ENCODE assay signal across 8 cellular contexts in the genomic region with DNA sequence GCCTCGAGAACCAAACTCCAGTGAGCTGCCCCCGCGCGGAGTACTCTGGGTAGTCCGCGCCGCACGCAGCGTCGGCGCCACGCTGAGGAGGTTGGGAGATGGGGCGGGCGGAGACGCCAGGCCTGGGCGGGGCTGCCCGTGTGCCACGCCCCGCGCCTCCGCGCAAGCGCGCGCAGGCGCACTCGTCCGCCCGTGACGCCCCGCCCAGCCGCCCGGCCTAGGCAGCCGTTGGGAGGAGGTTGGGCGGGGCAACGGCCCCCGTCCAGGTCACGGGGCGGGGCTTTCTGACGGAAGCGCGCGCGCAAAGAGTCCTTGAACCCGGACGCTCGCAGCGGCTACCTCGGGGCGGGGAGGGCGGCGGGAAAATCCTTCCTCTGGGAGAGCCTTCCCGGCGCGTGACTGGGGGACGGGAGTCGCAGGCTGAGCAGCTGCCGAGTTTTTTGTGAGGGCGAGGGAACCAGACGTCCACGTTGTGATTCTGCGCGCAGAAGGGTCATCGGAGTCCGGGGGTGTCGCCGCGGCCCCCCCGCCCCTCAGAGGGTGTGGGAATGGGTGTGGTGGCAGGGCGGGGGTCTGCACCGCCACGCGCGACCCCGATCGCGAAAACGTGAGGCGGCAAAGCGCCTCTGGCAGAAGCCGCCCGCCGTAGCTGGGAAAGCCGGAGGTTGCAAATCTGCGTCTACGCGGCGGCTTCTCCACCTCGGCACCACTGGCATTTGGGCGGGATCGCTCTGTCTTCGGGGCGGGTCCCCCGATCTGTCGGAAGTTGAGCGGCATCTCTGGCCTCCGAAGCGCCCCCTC. TPM values are rescaled to one million over a fixed set of nuclear protein-coding genes. Genes with fewer than 3 reads are reported as not detected.
DNase-seq lines count a peak whose midpoint lies in the region; ATAC-seq and TF ChIP-seq lines count a peak whose summit lies in the region.

A gene with protein sequence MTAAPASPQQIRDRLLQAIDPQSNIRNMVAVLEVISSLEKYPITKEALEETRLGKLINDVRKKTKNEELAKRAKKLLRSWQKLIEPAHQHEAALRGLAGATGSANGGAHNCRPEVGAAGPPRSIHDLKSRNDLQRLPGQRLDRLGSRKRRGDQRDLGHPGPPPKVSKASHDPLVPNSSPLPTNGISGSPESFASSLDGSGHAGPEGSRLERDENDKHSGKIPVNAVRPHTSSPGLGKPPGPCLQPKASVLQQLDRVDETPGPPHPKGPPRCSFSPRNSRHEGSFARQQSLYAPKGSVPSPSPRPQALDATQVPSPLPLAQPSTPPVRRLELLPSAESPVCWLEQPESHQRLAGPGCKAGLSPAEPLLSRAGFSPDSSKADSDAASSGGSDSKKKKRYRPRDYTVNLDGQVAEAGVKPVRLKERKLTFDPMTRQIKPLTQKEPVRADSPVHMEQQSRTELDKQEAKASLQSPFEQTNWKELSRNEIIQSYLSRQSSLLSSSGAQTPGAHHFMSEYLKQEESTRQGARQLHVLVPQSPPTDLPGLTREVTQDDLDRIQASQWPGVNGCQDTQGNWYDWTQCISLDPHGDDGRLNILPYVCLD (minus strand): TSS at position 22 of the 801 bp plus-strand sequence. CDS start 261 bp downstream, outside the sequence.

- no peaks in the 10 kb centered on the region for H3K9me3 ChIP-seq in WERI-Rb-1 (ENCODE audit: severe bottlenecking)
- H3K9me3 ChIP-seq in mammary epithelial cell (replicated peaks; ENCODE audit: insufficient read depth, low read length): no peaks in the 10 kb centered on the region
- H3K9me3 ChIP-seq in smooth muscle cell (replicated peaks; ENCODE audit: low read depth): no peaks in the 10 kb centered on the region

- TSS peak; percentile 55 for BruUV-seq in mammary epithelial cell (replicated peaks; lab: Mats Ljungman, UMichigan)

- peak; percentile 42 for DNase-seq in AG04449 (ENCODE audit: low read depth, low spot score)
- peak; percentile 97 for DNase-seq in NCI-H2196 (lab: John Stamatoyannopoulos, UW; ENCODE audit: unreplicated experiment)
- DNase-seq in WERI-Rb-1: peak; percentile 96
- peak; percentile 91 for DNase-seq in mammary epithelial cell
- peak; percentile 99 for DNase-seq in iPS-NIHi7 (ENCODE audit: extremely low spot score)
- DNase-seq in smooth muscle cell (lab: John Stamatoyannopoulos, UW; ENCODE audit: unreplicated experiment): peak; percentile 91

- H3K27ac ChIP-seq in WERI-Rb-1 (peak within 1 kb of the TSS; percentile 98), mammary epithelial cell (ENCODE audit: insufficient read depth, low read depth, low read length) (peak within 1 kb of the TSS; percentile 80), smooth muscle cell (ENCODE audit: low read depth) (peak within 1 kb of the TSS; percentile 85)

- H3K79me2 ChIP-seq in mammary epithelial cell (ENCODE audit: insufficient read depth, low read length) (peaks cover 52% of the 10 kb centered on the region), smooth muscle cell (ENCODE audit: low read depth) (peaks cover 46% of the 10 kb centered on the region)

- TF ChIP-seq CTCF in AG04449 (IDR thresholded peaks at IDR 0.05; ENCODE audit: insufficient read depth, low read length, missing control alignments) (peak; percentile 25), WERI-Rb-1 (IDR thresholded peaks at IDR 0.05; ENCODE audit: low read depth, low read length) (no peak), mammary epithelial cell (conservative IDR thresholded peaks at IDR 0.05 in 1 of 2, IDR thresholded peaks at IDR 0.05 in 1 of 2; ENCODE audit: extremely low read depth in 1 of 2, insufficient read depth in 1 of 2, low read depth in 1 of 2, low read length in 2 of 2) (peak in 1 of 2 donors; percentile 22), smooth muscle cell (IDR thresholded peaks at IDR 0.05; ENCODE audit: borderline replicate concordance, insufficient read depth, poor library complexity, severe bottlenecking) (no peak)

- CTCF ChIA-PET in AG04449 (lab: Yijun Ruan, JAX) (interaction anchor here (1.2 kb wide), 1 partner anchor 18 kb away, joined by 3 read pairs; no protein-coding TSS in a partner anchor), mammary epithelial cell (lab: Charles Lee; ENCODE audit: low non-redundant PET) (interaction anchor here (0.8 kb wide), 1 partner anchor 133 kb away, joined by 6 read pairs; a partner anchor contains a TSS)

- intact Hi-C loops in mammary epithelial cell (cut with micrococcal nuclease): no loop called here

- POLR2A ChIA-PET in AG04449 (lab: Yijun Ruan, JAX): interaction anchor here (0.5 to 1.9 kb wide), 9 partner anchors 10 to 48 kb away, joined by 3 to 10 read pairs (median 4); a partner anchor contains a TSS

- ATAC-seq in GM18870 (IDR thresholded peaks at IDR 0.05; ENCODE audit: unreplicated experiment): peak; percentile 56
- peak; percentile 73 for ATAC-seq in HG03108 (IDR thresholded peaks at IDR 0.05; ENCODE audit: unreplicated experiment)

- H3K27me3 ChIP-seq in WERI-Rb-1 (ENCODE audit: insufficient read depth, low read depth, severe bottlenecking): no peaks in the 10 kb centered on the region
- H3K27me3 ChIP-seq in mammary epithelial cell (ENCODE audit: insufficient read depth, low read length): no peaks in the 10 kb centered on the region
- no peaks in the 10 kb centered on the region for H3K27me3 ChIP-seq in smooth muscle cell (ENCODE audit: low read depth)

- H3F3A ChIP-seq in smooth muscle cell (ENCODE audit: low read depth): peaks cover 3% of the 10 kb centered on the region

- H3K4me3 ChIP-seq in AG04449 (ENCODE audit: low read depth, low read length) (peak within 1 kb of the TSS; percentile 88), WERI-Rb-1 (ENCODE audit: low read depth, low read length) (peak within 1 kb of the TSS; percentile 93), mammary epithelial cell (replicated peaks in 1 of 3; ENCODE audit: insufficient read depth in 1 of 3, low read depth in 2 of 3, low read length in 3 of 3) (peak within 1 kb of the TSS; percentile 80 to 93 (median 83)), smooth muscle cell (peak within 1 kb of the TSS; percentile 98)

- in situ Hi-C loops in mammary epithelial cell (cut with MboI; ENCODE audit: low sequenced_read_pairs in 2 of 2): loop anchor here in 1 of 2 donors (5.0 kb wide), 1 partner anchor 56 kb away; a partner anchor contains a TSS

- dilution Hi-C loops in mammary epithelial cell (cut with HindIII; ENCODE audit: low sequenced_read_pairs): loop anchor here (5.0 kb wide), 1 partner anchor 36 kb away; no protein-coding TSS in a partner anchor

- H3K9ac ChIP-seq in mammary epithelial cell (ENCODE audit: insufficient read depth, low read length) (peak within 1 kb of the TSS; percentile 82), smooth muscle cell (ENCODE audit: low read depth) (peak within 1 kb of the TSS; percentile 99)

- H3K36me3 ChIP-seq in WERI-Rb-1 (peaks cover 56% of the 10 kb centered on the region), mammary epithelial cell (ENCODE audit: insufficient read depth, low read length) (peaks cover 2% of the 10 kb centered on the region), smooth muscle cell (ENCODE audit: low read depth) (peaks cover 5% of the 10 kb centered on the region)

- H4K20me1 ChIP-seq in mammary epithelial cell (ENCODE audit: insufficient read depth, low read length): no peaks in the 10 kb centered on the region
- H4K20me1 ChIP-seq in smooth muscle cell (ENCODE audit: low read depth): peaks cover 52% of the 10 kb centered on the region

- peak within 1 kb of the TSS; percentile 85 for H3K4me2 ChIP-seq in mammary epithelial cell (ENCODE audit: insufficient read depth, low read depth, low read length)
- peak within 1 kb of the TSS; percentile 96 for H3K4me2 ChIP-seq in smooth muscle cell

- peaks cover 13% of the 10 kb centered on the region for H3K4me1 ChIP-seq in mammary epithelial cell (ENCODE audit: insufficient read depth, low read length)
- H3K4me1 ChIP-seq in smooth muscle cell (ENCODE audit: low read depth): peaks cover 8% of the 10 kb centered on the region

- 0% methylated on average over 19 of the region's 98 CpGs for WGBS in mammary epithelial cell (ENCODE audit: low coverage, missing lambda C conversion rate)
- WGBS in smooth muscle cell (ENCODE audit: low lambda C conversion rate): 1% methylated on average over 54 of the region's 98 CpGs

- H2AFZ ChIP-seq in mammary epithelial cell (ENCODE audit: low read depth, low read length) (peak within 1 kb of the TSS; percentile 90), smooth muscle cell (ENCODE audit: low read depth) (peak within 1 kb of the TSS; percentile 67)

RNA-seq across cellular contexts. Expression of the gene that starts here (rescaled TPM):
- 10 to 100 TPM in 1 of 2 donors, 1 to 10 TPM in 1; 8.8 to 10.9 TPM for total RNA-seq in mammary epithelial cell
- polyA plus RNA-seq in mammary epithelial cell: 6.4 TPM
- 4.6 TPM for polyA minus RNA-seq in mammary epithelial cell
- total RNA-seq in smooth muscle cell: 6.3 and 13.6 TPM in 2 replicates
- 9.6 and 11.7 TPM in 2 replicates for polyA plus RNA-seq in smooth muscle cell

Comparison
In these comparisons a context has a peak if more than half of its experiments do, and no peak if none do; other contexts are left out.
1. Peak in every context shown above with its lines: DNase-seq, ATAC-seq, H3K4me3 ChIP-seq and H3K27ac ChIP-seq.
2. DNase-seq: peak in every context shown above with its lines; median percentile 99 in iPS-NIHi7; 97 in NCI-H2196; 96 in WERI-Rb-1; 91 in mammary epithelial cell; 91 in smooth muscle cell; 42 in AG04449.